ENCODE assay signal across 9 cellular contexts in genomic region chr5:157828949-157829639, GRCh38. TPM values are rescaled to one million over a fixed set of nuclear protein-coding genes. Genes with fewer than 3 reads are reported as not detected.
DNase-seq lines count a peak whose midpoint lies in the region; ATAC-seq and TF ChIP-seq lines count a peak whose summit lies in the region.
"Had no signal": no experiment of that assay in that cellular context is flagged by ENCODE, and none has a peak within 500 bp of the region (broad histone marks: within the 10 kb centered on the region; RNA-seq: fewer than 3 reads in every experiment).

No MANE protein-coding gene starts in this region.

- H3K4me3 ChIP-seq in heart right ventricle: no peak overlapping the region
- no peak overlapping the region for H3K4me3 ChIP-seq in NT2/D1 (ENCODE audit: insufficient read length, low read depth)
- no peak overlapping the region for H3K4me3 ChIP-seq in fibroblast of pulmonary artery (replicated peaks; ENCODE audit: low read depth, low read length)
- no peak overlapping the region for H3K4me3 ChIP-seq in upper lobe of right lung
- H3K4me3 ChIP-seq: suprapubic skin had no signal

- H3K4me1 ChIP-seq in heart right ventricle: peaks cover 2 to 71% (median 51%) of the 10 kb centered on the region in 9 donors
- no peaks in the 10 kb centered on the region for H3K4me1 ChIP-seq in NT2/D1 (ENCODE audit: insufficient read depth, insufficient read length)
- H3K4me1 ChIP-seq in upper lobe of right lung: peaks cover 31% of the 10 kb centered on the region

- no peak overlapping the region for H3K9ac ChIP-seq in NT2/D1 (ENCODE audit: insufficient read length, low read depth)

- no peaks in the 10 kb centered on the region for H3K9me3 ChIP-seq in heart right ventricle
- no peaks in the 10 kb centered on the region for H3K9me3 ChIP-seq in NT2/D1 (ENCODE audit: insufficient read depth, low read length)
- H3K9me3 ChIP-seq in upper lobe of right lung: no peaks in the 10 kb centered on the region
- H3K9me3 ChIP-seq: suprapubic skin had no signal

- no peak for ATAC-seq in heart right ventricle
- ATAC-seq in left cardiac atrium: no peak
- ATAC-seq in upper lobe of right lung: peak; percentile 34
- no peak for ATAC-seq in HG03025 (IDR thresholded peaks at IDR 0.05; ENCODE audit: low FRiP score, unreplicated experiment)

- H3K27ac ChIP-seq in heart right ventricle: peak overlapping the region in 5 of 10 donors; percentile 1 to 71 (median 30)
- H3K27ac ChIP-seq in upper lobe of right lung: no peak overlapping the region
- H3K27ac ChIP-seq in substantia nigra (ENCODE audit: low read depth, low read length, poor library complexity, severe bottlenecking): no peak overlapping the region
- H3K27ac ChIP-seq: suprapubic skin had no signal

- 94 to 96% methylated on average over 4 of the region's 4 CpGs for WGBS in heart right ventricle, 2 donors

- H3K27me3 ChIP-seq in heart right ventricle (no peaks in the 10 kb centered on the region), NT2/D1 (ENCODE audit: insufficient read depth, insufficient read length) (no peaks in the 10 kb centered on the region), upper lobe of right lung (no peaks in the 10 kb centered on the region)
- H3K27me3 ChIP-seq: suprapubic skin had no signal

- TF ChIP-seq CTCF in heart right ventricle (IDR thresholded peaks at IDR 0.05) (peak in 5 of 9 donors; percentile 9 to 39 (median 32)), fibroblast of pulmonary artery (IDR thresholded peaks at IDR 0.05; ENCODE audit: low read length, missing control alignments) (peak; percentile 34), upper lobe of right lung (IDR thresholded peaks at IDR 0.05) (peak; percentile 35)

- H3K36me3 ChIP-seq in heart right ventricle (no peaks in the 10 kb centered on the region), NT2/D1 (ENCODE audit: insufficient read depth, insufficient read length, low read length) (no peaks in the 10 kb centered on the region), upper lobe of right lung (peaks cover 5% of the 10 kb centered on the region)
- H3K36me3 ChIP-seq: suprapubic skin had no signal

- intact Hi-C loops in heart right ventricle (cut with DNase I): loop anchor here in 5 of 10 donors (5.0 to 10.0 kb wide), 4 partner anchors 88 to 1306 kb away; no protein-coding TSS in a partner anchor
- intact Hi-C loops in left cardiac atrium (cut with DNase I): no loop called here
- intact Hi-C loops in upper lobe of right lung (cut with DNase I): no loop called here

- DNase-seq in heart right ventricle (no peak), left cardiac atrium (no peak), NT2/D1 (ENCODE audit: low read depth, low spot score) (peak; percentile 6), fibroblast of pulmonary artery (ENCODE audit: low read depth) (no peak), upper lobe of right lung (no peak), substantia nigra (lab: John Stamatoyannopoulos, UW) (no peak), T-helper 9 cell (no peak)

RNA-seq across cellular contexts. Expression of gene CLINT1, which starts 29.9 kb away (rescaled TPM):
- total RNA-seq in heart right ventricle: 10 to 100 TPM; 44.4 to 54.7 (median 52.0) TPM
- polyA plus RNA-seq in heart right ventricle: 10 to 100 TPM; 15.1 to 21.5 TPM
- total RNA-seq in left cardiac atrium: 10 to 100 TPM; 54.0 to 72.8 TPM
- total RNA-seq in upper lobe of right lung: 84.6 TPM
